ENCODE assay signal across 18 cellular contexts in the genomic region with DNA sequence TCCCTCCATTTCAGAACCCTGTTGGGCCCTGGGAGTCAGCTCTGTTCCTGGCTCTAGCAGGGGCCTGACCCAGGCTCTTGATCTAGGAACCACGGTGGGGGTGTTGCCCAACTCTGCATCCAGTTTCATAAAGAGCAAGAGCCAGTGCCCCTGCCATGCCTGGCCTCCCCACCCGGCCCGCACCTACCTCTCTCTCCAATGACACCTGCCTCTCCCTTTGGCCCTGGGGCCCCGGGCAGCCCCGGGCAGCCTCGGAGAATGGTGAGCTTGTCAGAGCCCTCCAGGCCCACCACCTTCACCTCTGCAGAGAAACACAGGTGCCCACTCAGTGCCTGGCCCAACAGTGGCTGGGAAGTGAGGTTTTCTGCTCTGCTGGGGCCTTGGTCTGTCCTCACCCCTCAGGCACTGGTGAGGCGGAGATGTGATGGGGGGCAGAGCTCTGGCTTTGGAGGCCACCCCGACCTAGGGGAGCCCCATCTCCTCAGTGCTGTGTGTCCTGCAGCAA. TPM values are rescaled to one million over a fixed set of nuclear protein-coding genes. Genes with fewer than 3 reads are reported as not detected.
A peak's percentile ranks its signal among the peaks of the same experiment; 100 is the strongest.
DNase-seq lines count a peak whose midpoint lies in the region; ATAC-seq and TF ChIP-seq lines count a peak whose summit lies in the region.
"Had no signal": no experiment of that assay in that cellular context is flagged by ENCODE, and none has a peak within 500 bp of the region (broad histone marks: within the 10 kb centered on the region; RNA-seq: fewer than 3 reads in every experiment).

No MANE protein-coding gene starts in this region.

- H3K27me3 ChIP-seq in BLaER1 (no peaks in the 10 kb centered on the region), WERI-Rb-1 (ENCODE audit: insufficient read depth, low read depth, severe bottlenecking) (no peaks in the 10 kb centered on the region), spleen (replicated peaks in 1 of 7) (peaks cover 0 to 37% (median 0%) of the 10 kb centered on the region in 7 donors), prostate gland (replicated peaks; ENCODE audit: insufficient read depth) (no peaks in the 10 kb centered on the region), foreskin keratinocyte (no peaks in the 10 kb centered on the region)

- no peak overlapping the region for H3K4me3 ChIP-seq in BLaER1
- H3K4me3 ChIP-seq in WERI-Rb-1 (ENCODE audit: low read depth, low read length) = no peak overlapping the region
- H3K4me3 ChIP-seq in spleen = peak overlapping the region in 6 of 8 donors; percentile 11 to 57 (median 26)
- no peak overlapping the region for H3K4me3 ChIP-seq in prostate gland
- H3K4me3 ChIP-seq: A549 had no signal

- TF ChIP-seq POLR2A in spleen (IDR thresholded peaks at IDR 0.05) = no peak
- TF ChIP-seq POLR2A in prostate gland (IDR thresholded peaks at IDR 0.05) = no peak

- H3K4me1 ChIP-seq in BLaER1 (peaks cover 28% of the 10 kb centered on the region), spleen (peaks cover 0 to 51% (median 4%) of the 10 kb centered on the region in 6 donors), prostate gland (replicated peaks) (no peaks in the 10 kb centered on the region), foreskin keratinocyte (no peaks in the 10 kb centered on the region)
- H3K4me1 ChIP-seq: A549 had no signal

- 76 to 84% (median 78%) methylated on average over 8 of the region's 8 CpGs for WGBS in spleen, 5 donors
- WGBS in prostate gland = 90% methylated on average over 8 of the region's 8 CpGs

- H3K27ac ChIP-seq in BLaER1 = no peak overlapping the region
- peak overlapping the region; percentile 85 for H3K27ac ChIP-seq in WERI-Rb-1
- H3K27ac ChIP-seq in spleen = peak overlapping the region in 4 of 8 donors; percentile 26 to 82 (median 70)
- no peak overlapping the region for H3K27ac ChIP-seq in prostate gland
- no peak overlapping the region for H3K27ac ChIP-seq in foreskin keratinocyte
- H3K27ac ChIP-seq: A549 had no signal

- no peak for DNase-seq in WERI-Rb-1
- peak; percentile 42 for DNase-seq in left lobe of liver (ENCODE audit: low spot score)
- DNase-seq in spleen = peak; percentile 78
- DNase-seq in prostate gland (ENCODE audit: low spot score) = no peak
- DNase-seq in foreskin keratinocyte = no peak
- DNase-seq: C1 segment of cervical spinal cord, DMS79, KBM-7, NCI-H187, NCI-H2107, NCI-H510A treated with DMSO at 0.1 percent for 48 hours, NCI-H774, Right ventricle myocardium superior had no signal

- intact Hi-C loops in spleen (cut with DNase I; ENCODE audit: low total_unique reads) (no loop called here), prostate gland (cut with DNase I) (no loop called here)

- no peaks in the 10 kb centered on the region for H3K36me3 ChIP-seq in BLaER1
- no peaks in the 10 kb centered on the region for H3K36me3 ChIP-seq in WERI-Rb-1
- peaks cover 0 to 40% (median 0%) of the 10 kb centered on the region in 6 donors for H3K36me3 ChIP-seq in spleen
- no peaks in the 10 kb centered on the region for H3K36me3 ChIP-seq in prostate gland

- no peaks in the 10 kb centered on the region for H4K20me1 ChIP-seq in BLaER1

- ATAC-seq in left lobe of liver (no peak), GM21526 (IDR thresholded peaks at IDR 0.05; ENCODE audit: low FRiP score, unreplicated experiment) (no peak), foreskin keratinocyte (no peak)
- ATAC-seq: A549 had no signal

- no peak overlapping the region for H3K9ac ChIP-seq in BLaER1

- H3K9me3 ChIP-seq in BLaER1 (peaks cover 16% of the 10 kb centered on the region), WERI-Rb-1 (ENCODE audit: severe bottlenecking) (peaks cover 11% of the 10 kb centered on the region), spleen (peaks cover 0 to 24% (median 18%) of the 10 kb centered on the region in 8 donors), prostate gland (no peaks in the 10 kb centered on the region)

- TF ChIP-seq CTCF in WERI-Rb-1 (IDR thresholded peaks at IDR 0.05; ENCODE audit: low read depth, low read length) (no peak), spleen (IDR thresholded peaks at IDR 0.05 in 8 of 11, conservative IDR thresholded peaks at IDR 0.05 in 3 of 11) (no peak), prostate gland (IDR thresholded peaks at IDR 0.05) (no peak), foreskin keratinocyte (conservative IDR thresholded peaks at IDR 0.05) (no peak)

- peak overlapping the region; percentile 58 for H3K4me2 ChIP-seq in BLaER1
- H3K4me2 ChIP-seq: A549 had no signal

RNA-seq across cellular contexts. Expression of a gene that starts 1.5 kb away (rescaled TPM):
- total RNA-seq in left lobe of liver (0.93 TPM), spleen (100 to 1,000 TPM in 3 of 7 donors, 10 to 100 TPM in 4; 33.1 to 209 (median 77.5) TPM), prostate gland (under 1 TPM; 0.23 to 0.34 TPM), foreskin keratinocyte (not detected in 2 replicates)
- polyA plus RNA-seq in spleen (10 to 100 TPM in 2 of 3 donors, 1 to 10 TPM in 1; 5.2 to 30.0 (median 21.9) TPM), foreskin keratinocyte (not detected in 2 replicates)
- total RNA-seq: H1 had no signal
- polyA plus RNA-seq: A549, H1 had no signal

RNA-seq across cellular contexts. Expression of a gene that starts 35.6 kb away (rescaled TPM):
- total RNA-seq in left lobe of liver (95.7 TPM), spleen (1 to 10 TPM in 4 of 7 donors, under 1 TPM in 2, not detected in 1; 0.65 to 7.6 (median 1.9) TPM), prostate gland (1 to 10 TPM in 1 of 2 donors, not detected in 1; 2.4 TPM), foreskin keratinocyte (not detected in 2 replicates)
- polyA plus RNA-seq in spleen (1 to 10 TPM in 2 of 3 donors, under 1 TPM in 1; 0.38 to 3.7 (median 1.0) TPM), foreskin keratinocyte (not detected in 2 replicates)
- total RNA-seq: H1, OCI-LY7 had no signal
- polyA plus RNA-seq: A549, H1 had no signal

Comparison
In these comparisons a context has a peak if more than half of its experiments do, and no peak if none do; other contexts are left out.
1. H3K4me3 ChIP-seq: peak in spleen (6 of 8); none in BLaER1 (single experiment), WERI-Rb-1 (single experiment) and prostate gland (0 of 2).
2. DNase-seq: peak in left lobe of liver (single experiment) and spleen (single experiment); none in WERI-Rb-1 (single experiment), prostate gland (single experiment) and foreskin keratinocyte (0 of 2).
3. RNA of a gene that starts 1.5 kb away (total RNA-seq): 33.1 to 209 TPM in spleen; 0.93 TPM in left lobe of liver (single experiment), 0.23 to 0.34 TPM in prostate gland and not detected in foreskin keratinocyte; every median in the first group is over 10 times any median in the second.
4. RNA of a gene that starts 35.6 kb away (total RNA-seq): 95.7 TPM in left lobe of liver (single experiment); 2.4 TPM in prostate gland, 0.65 to 7.6 TPM in spleen and not detected in foreskin keratinocyte; every median in the first group is over 10 times any median in the second.